28 cellular contexts compared by ENCODE assay signal in genomic region chr14:71483154-71483553, GRCh38.
"Had no signal": no experiment of that assay in that cellular context is flagged by ENCODE, and none has a peak within 500 bp of the region (broad histone marks: within the 10 kb centered on the region; RNA-seq: fewer than 3 reads in every experiment).

No MANE protein-coding gene starts in this region.

- H3K4me1 ChIP-seq: SJCRH30 had no signal

- H3K4me3 Mint-ChIP-seq: activated CD8-positive, alpha-beta T cell treated with anti-CD3 and anti-CD28 coated beads, Interleukin-2, amount 10 ng/mL, durations not matched to agents 7 days and 5 days; activated naive CD4-positive, alpha-beta T cell treated with anti-CD3 and anti-CD28 coated beads, Interleukin-2, amount 10 ng/mL, durations not matched to agents 7 days and 5 days; activated naive CD8-positive, alpha-beta T cell treated with anti-CD3 and anti-CD28 coated beads for 36 hours; activated T-cell treated with anti-CD3 and anti-CD28 coated beads, Interleukin-2, amount 50 U/mL, for 24 hours; T-cell had no signal

- H3K27me3 Mint-ChIP-seq: activated naive CD4-positive, alpha-beta T cell treated with anti-CD3 and anti-CD28 coated beads, Interleukin-2, amount 10 ng/mL, durations not matched to agents 7 days and 5 days; activated naive CD8-positive, alpha-beta T cell treated with anti-CD3 and anti-CD28 coated beads for 36 hours; activated T-cell treated with anti-CD3 and anti-CD28 coated beads, Interleukin-2, amount 50 U/mL, for 24 hours; T-cell had no signal

- H3K9me3 ChIP-seq: SJCRH30 had no signal

- H3K27ac Mint-ChIP-seq: activated CD8-positive, alpha-beta T cell treated with anti-CD3 and anti-CD28 coated beads, Interleukin-2, amount 10 ng/mL, durations not matched to agents 7 days and 5 days; activated naive CD4-positive, alpha-beta T cell treated with anti-CD3 and anti-CD28 coated beads, Interleukin-2, amount 10 ng/mL, durations not matched to agents 7 days and 5 days; activated naive CD8-positive, alpha-beta T cell treated with anti-CD3 and anti-CD28 coated beads for 36 hours; activated T-cell treated with anti-CD3 and anti-CD28 coated beads, Interleukin-2, amount 50 U/mL, for 24 hours; T-cell had no signal

- H3K27ac ChIP-seq: brain microvascular endothelial cell, SJCRH30, VCaP had no signal

- H3K27me3 ChIP-seq: brain microvascular endothelial cell, SJCRH30 had no signal

- H3K36me3 ChIP-seq: SJCRH30 had no signal

- DNase-seq: activated CD4-positive, alpha-beta T cell treated with anti-CD3 and anti-CD28 coated beads for 1 hour; activated CD4-positive, alpha-beta T cell treated with anti-CD3 and anti-CD28 coated beads for 48 hours; activated CD4-positive, alpha-beta T cell treated with anti-CD3 and anti-CD28 coated beads, Interleukin-2, amount 50 U/mL, for 4 hours; activated CD4-positive, CD25-positive, alpha-beta regulatory T cell; activated CD8-positive, alpha-beta T cell treated with anti-CD3 and anti-CD28 coated beads, Interleukin-2, amount 10 ng/mL, durations not matched to agents 7 days and 5 days; activated naive CD4-positive, alpha-beta T cell treated with anti-CD3 and anti-CD28 coated beads, Interleukin-2, amount 10 ng/mL, durations not matched to agents 7 days and 5 days; activated naive CD8-positive, alpha-beta T cell treated with anti-CD3 and anti-CD28 coated beads for 36 hours; activated T-cell treated with anti-CD3 and anti-CD28 coated beads, Interleukin-2, amount 50 U/mL, for 24 hours; amniotic stem cell; aorta; central memory CD4-positive, alpha-beta T cell; NCI-H1105; NCI-H1417 treated with DMSO at 0.1 percent for 48 hours; NCI-H1694; NCI-H1930; NCI-H2081 treated with DMSO at 0.1 percent for 48 hours; NCI-H226; SHP77; SJCRH30; T-cell; T-helper 2 cell; T-helper 9 cell had no signal

- ATAC-seq: activated CD8-positive, alpha-beta T cell treated with anti-CD3 and anti-CD28 coated beads, Interleukin-2, amount 10 ng/mL, durations not matched to agents 7 days and 5 days; K562; Panc1; SK-N-SH treated with all-trans-retinoic acid at 6 μM for 48 hours had no signal

- H3K9me3 Mint-ChIP-seq: activated naive CD4-positive, alpha-beta T cell treated with anti-CD3 and anti-CD28 coated beads, Interleukin-2, amount 10 ng/mL, durations not matched to agents 7 days and 5 days; activated naive CD8-positive, alpha-beta T cell treated with anti-CD3 and anti-CD28 coated beads for 36 hours; activated T-cell treated with anti-CD3 and anti-CD28 coated beads, Interleukin-2, amount 50 U/mL, for 24 hours; activated T-helper 2 cell treated with anti-CD3 and anti-CD28 coated beads, Interferon-gamma antibody, Interleukin-2, Interleukin-4, amounts not matched to agents 10 μg/mL and 5 μg/mL and 100 μg/mL, durations not matched to agents 14 hours and 24 hours and 36 hours; T-cell had no signal

- H3K4me3 ChIP-seq: K562, SJCRH30 had no signal
